In the genomic region with DNA sequence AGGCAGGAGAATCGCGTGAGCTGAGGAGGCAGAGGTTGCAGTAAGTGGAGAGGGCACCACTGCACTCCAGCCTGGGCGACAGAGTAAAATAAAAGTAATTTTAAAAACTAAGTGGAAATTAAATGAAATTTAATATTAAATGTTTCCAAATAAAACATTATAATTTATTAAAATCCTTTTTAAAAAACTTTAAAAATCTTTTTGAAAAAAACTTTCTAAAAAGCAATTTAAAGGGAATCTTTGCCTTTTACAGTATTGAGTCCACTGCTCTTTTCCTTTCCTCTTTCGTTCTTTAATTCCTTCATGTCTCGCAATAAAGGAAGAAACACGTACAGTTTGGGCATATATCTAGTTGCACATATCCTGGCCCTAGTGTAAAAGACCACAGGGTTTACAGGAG, we compare ENCODE assay signal across 14 cellular contexts.
A peak's percentile ranks its signal among the peaks of the same experiment; 100 is the strongest.
DNase-seq lines count a peak whose midpoint lies in the region; ATAC-seq and TF ChIP-seq lines count a peak whose summit lies in the region.
"Had no signal": no experiment of that assay in that cellular context is flagged by ENCODE, and none has a peak within 500 bp of the region (broad histone marks: within the 10 kb centered on the region; RNA-seq: fewer than 3 reads in every experiment).

No MANE protein-coding gene starts in this region.

- no peaks in the 10 kb centered on the region for H3K79me2 ChIP-seq in DOHH2 (ENCODE audit: control insufficient read depth, low read length)
- no peaks in the 10 kb centered on the region for H3K79me2 ChIP-seq in OCI-LY3 (ENCODE audit: low read length)

- no peak for TF ChIP-seq CTCF in DOHH2 (IDR thresholded peaks at IDR 0.05; ENCODE audit: low read depth, low read length, poor library complexity, severe bottlenecking)
- no peak for TF ChIP-seq CTCF in OCI-LY3 (IDR thresholded peaks at IDR 0.05; ENCODE audit: low read depth, low read length)
- TF ChIP-seq CTCF in fibroblast of the aortic adventitia (IDR thresholded peaks at IDR 0.05; ENCODE audit: insufficient read depth, low read length) = no peak
- no peak for TF ChIP-seq CTCF in gastrocnemius medialis (IDR thresholded peaks at IDR 0.05 in 4 of 5, conservative IDR thresholded peaks at IDR 0.05 in 1 of 5)

- no peaks in the 10 kb centered on the region for H3F3A ChIP-seq in DOHH2 (ENCODE audit: control insufficient read depth, insufficient read depth)

- H3K4me2 ChIP-seq in DOHH2 (ENCODE audit: low read length) (peak overlapping the region; percentile 29; the same call in 1 of the 2 replicates), OCI-LY3 (ENCODE audit: low read length) (peak overlapping the region; percentile 71)

- no peak for TF ChIP-seq POLR2A in gastrocnemius medialis (IDR thresholded peaks at IDR 0.05)

- H3K27me3 ChIP-seq in DOHH2 (ENCODE audit: control insufficient read depth, low read length) (peaks cover 7% of the 10 kb centered on the region), OCI-LY3 (ENCODE audit: low read depth, low read length) (peaks cover 12% of the 10 kb centered on the region), gastrocnemius medialis (no peaks in the 10 kb centered on the region)

- DNase-seq in fibroblast of the aortic adventitia (ENCODE audit: low read depth) (no peak), gastrocnemius medialis (no peak), kidney tubule cell (ENCODE audit: low spot score) (no peak), sciatic nerve (ENCODE audit: low spot score) (no peak)
- DNase-seq: activated CD4-positive, CD25-positive, alpha-beta regulatory T cell treated with anti-CD3 and anti-CD28 coated beads, Interleukin-2, amount 50 U/mL, for 72 hours; NCI-H1105 treated with DMSO at 0.1 percent for 48 hours; stimulated activated CD4-positive, alpha-beta T cell treated with anti-CD3 and anti-CD28 coated beads, Interleukin-4, amount 100 ng/mL, for 1 hour; T-helper 9 cell had no signal

- H3K9me2 ChIP-seq in DOHH2 (replicated peaks; ENCODE audit: control insufficient read depth, low read length) = no peaks in the 10 kb centered on the region

- H3K36me3 ChIP-seq in DOHH2 (ENCODE audit: control insufficient read depth, low read length) (no peaks in the 10 kb centered on the region), OCI-LY3 (replicated peaks; ENCODE audit: low read depth, low read length) (no peaks in the 10 kb centered on the region), gastrocnemius medialis (no peaks in the 10 kb centered on the region)

- H3K4me1 ChIP-seq in DOHH2 (ENCODE audit: control insufficient read depth, low read length) = peaks cover 9% of the 10 kb centered on the region
- peaks cover 9% of the 10 kb centered on the region for H3K4me1 ChIP-seq in OCI-LY3 (ENCODE audit: low read length)
- peaks cover 0 to 3% of the 10 kb centered on the region in 2 donors for H3K4me1 ChIP-seq in gastrocnemius medialis

- H4K20me1 ChIP-seq in DOHH2 (ENCODE audit: control insufficient read depth, insufficient read depth, low read depth, low read length) (no peaks in the 10 kb centered on the region), OCI-LY3 (ENCODE audit: insufficient read depth, low read length) (no peaks in the 10 kb centered on the region)

- H3K9me3 ChIP-seq in DOHH2 (ENCODE audit: control insufficient read depth, insufficient read depth, low read length) = no peaks in the 10 kb centered on the region
- H3K9me3 ChIP-seq in OCI-LY3 (ENCODE audit: insufficient read depth, low read length) = no peaks in the 10 kb centered on the region
- H3K9me3 ChIP-seq in gastrocnemius medialis = no peaks in the 10 kb centered on the region
- H3K9me3 ChIP-seq: mucosa of descending colon had no signal

- in situ Hi-C loops in gastrocnemius medialis (cut with MboI; ENCODE audit: low sequenced_read_pairs in 4 of 4) = loop anchor here in 2 of 4 donors (5.0 kb wide), 2 partner anchors 146 to 151 kb away; no protein-coding TSS in a partner anchor

- peak overlapping the region; percentile 20; the same call in 1 of the 2 replicates for H3K9ac ChIP-seq in OCI-LY3 (ENCODE audit: low read length)

- H3K4me3 ChIP-seq in DOHH2 (ENCODE audit: low read length) = no peak overlapping the region
- peak overlapping the region; percentile 51 for H3K4me3 ChIP-seq in OCI-LY3 (ENCODE audit: low read length)
- peak overlapping the region; percentile 2 for H3K4me3 ChIP-seq in fibroblast of the aortic adventitia (ENCODE audit: low read depth, low read length)
- H3K4me3 ChIP-seq in gastrocnemius medialis = peak overlapping the region in 3 of 4 donors; percentile 25 to 41 (median 33)
- H3K4me3 ChIP-seq: GM12878, mucosa of descending colon had no signal

- ATAC-seq in gastrocnemius medialis = no peak
- ATAC-seq in sciatic nerve = no peak
- no peak for ATAC-seq in HG03565 (IDR thresholded peaks at IDR 0.05; ENCODE audit: unreplicated experiment)
- no peak for ATAC-seq in GM18498 (IDR thresholded peaks at IDR 0.05; ENCODE audit: unreplicated experiment)

- peak overlapping the region; percentile 48; the same call in 1 of the 2 replicates for H2AFZ ChIP-seq in OCI-LY3 (ENCODE audit: low read depth, low read length)

- H3K27ac ChIP-seq in DOHH2 (ENCODE audit: low read depth, low read length) (no peak overlapping the region), OCI-LY3 (ENCODE audit: low read length) (no peak overlapping the region), gastrocnemius medialis (no peak overlapping the region)

- intact Hi-C loops in gastrocnemius medialis (cut with DNase I; ENCODE audit: low total_unique reads) = loop anchor here (1.0 to 5.0 kb wide), 2 partner anchors 150 to 376 kb away; no protein-coding TSS in a partner anchor
- intact Hi-C loops in sciatic nerve (cut with DNase I) = no loop called here
